ENCODE assay signal across 21 cellular contexts in the genomic region with DNA sequence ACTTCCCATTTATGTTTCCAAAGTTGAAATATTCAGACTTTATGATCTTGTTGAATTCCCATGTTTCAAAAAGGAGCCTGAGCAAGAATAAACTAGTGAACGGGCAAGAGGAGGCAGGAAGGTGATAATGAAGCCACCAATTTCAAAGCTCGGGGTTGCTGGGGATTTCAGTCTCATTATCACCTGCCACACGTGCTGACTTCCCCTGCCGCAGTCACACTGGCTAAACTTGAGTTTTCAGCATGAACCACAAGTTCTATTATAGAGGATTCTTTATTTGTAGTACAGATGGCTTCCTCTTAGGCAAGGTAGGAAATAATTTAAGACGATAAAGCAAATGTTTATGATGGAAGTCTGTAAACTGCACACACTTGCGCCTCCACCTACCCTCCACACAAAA. TPM values are rescaled to one million over a fixed set of nuclear protein-coding genes. Genes with fewer than 3 reads are reported as not detected.
DNase-seq lines count a peak whose midpoint lies in the region; ATAC-seq lines count a peak whose summit lies in the region.
"Had no signal": no experiment of that assay in that cellular context is flagged by ENCODE, and none has a peak within 500 bp of the region (broad histone marks: within the 10 kb centered on the region; RNA-seq: fewer than 3 reads in every experiment).

No MANE protein-coding gene starts in this region.

- H3K9me3 ChIP-seq in KOPT-K1 (ENCODE audit: insufficient read depth, low read length, poor library complexity, severe bottlenecking) = no peaks in the 10 kb centered on the region
- H3K9me3 ChIP-seq: breast epithelium had no signal

- H3K9me3 Mint-ChIP-seq in activated T-cell treated with anti-CD3 and anti-CD28 coated beads, Interleukin-2, amount 50 U/mL, for 72 hours = no peaks in the 10 kb centered on the region
- peaks cover 0 to 1% (median 0%) of the 10 kb centered on the region in 9 donors for H3K9me3 Mint-ChIP-seq in naive thymus-derived CD8-positive, alpha-beta T cell
- H3K9me3 Mint-ChIP-seq: CD14-positive monocyte, H9 had no signal

- H3K36me3 Mint-ChIP-seq in activated T-cell treated with anti-CD3 and anti-CD28 coated beads, Interleukin-2, amount 50 U/mL, for 72 hours (ENCODE audit: insufficient read depth in 2 of 2) = peaks cover 0 to 4% of the 10 kb centered on the region in 2 donors
- H3K36me3 Mint-ChIP-seq in naive thymus-derived CD8-positive, alpha-beta T cell = peaks cover under 1 to 76% (median 7%) of the 10 kb centered on the region in 3 donors

- peak overlapping the region; percentile 70 to 93 for H3K4me3 Mint-ChIP-seq in activated T-cell treated with anti-CD3 and anti-CD28 coated beads, Interleukin-2, amount 50 U/mL, for 72 hours
- peak overlapping the region in 9 of 10 donors; percentile 36 to 85 (median 69) for H3K4me3 Mint-ChIP-seq in naive thymus-derived CD8-positive, alpha-beta T cell
- H3K4me3 Mint-ChIP-seq: CD14-positive monocyte, H9 had no signal

- peaks cover 35% of the 10 kb centered on the region for H3K36me3 ChIP-seq in KOPT-K1 (ENCODE audit: insufficient read depth, low read length)
- H3K36me3 ChIP-seq: breast epithelium had no signal

- peak in 1 of 2 donors; percentile 41 for ATAC-seq in activated T-cell treated with anti-CD3 and anti-CD28 coated beads, Interleukin-2, amount 50 U/mL, for 72 hours (replicated peaks in 1 of 2)
- no peak for ATAC-seq in naive thymus-derived CD8-positive, alpha-beta T cell
- no peak for ATAC-seq in GM21786 (IDR thresholded peaks at IDR 0.05; ENCODE audit: unreplicated experiment)

- peak overlapping the region; percentile 67 for H3K27ac Mint-ChIP-seq in activated T-cell treated with anti-CD3 and anti-CD28 coated beads, Interleukin-2, amount 50 U/mL, for 72 hours
- peak overlapping the region in 9 of 10 donors; percentile 40 to 92 (median 75) for H3K27ac Mint-ChIP-seq in naive thymus-derived CD8-positive, alpha-beta T cell
- H3K27ac Mint-ChIP-seq: H9 had no signal

- DNase-seq in activated T-cell treated with anti-CD3 and anti-CD28 coated beads, Interleukin-2, amount 50 U/mL, for 72 hours = no peak
- DNase-seq in activated T-cell treated with anti-CD3 and anti-CD28 coated beads, Interleukin-2, amount 50 U/mL, for 48 hours = no peak
- peak; percentile 3 for DNase-seq in activated effector memory CD4-positive, alpha-beta T cell treated with Interleukin-2 at 50 U/mL for 16 hours
- DNase-seq in naive thymus-derived CD8-positive, alpha-beta T cell = no peak
- DNase-seq in NCI-H345 (lab: John Stamatoyannopoulos, UW) = no peak
- no peak for DNase-seq in LoVo (ENCODE audit: low spot score)
- DNase-seq: activated CD8-positive, alpha-beta memory T cell treated with anti-CD3 and anti-CD28 coated beads for 24 hours; dermis blood vessel endothelial cell; DMS53; foreskin fibroblast; H9; kidney; NCI-H1436 treated with DMSO at 0.1 percent for 48 hours; NCI-H2171; NCI-H526 treated with DMSO at 0.1 percent for 48 hours; stimulated activated CD4-positive, alpha-beta T cell treated with anti-CD3 and anti-CD28 coated beads, Interleukin-1b, Interleukin-23, amount 100 ng/mL, for 48 hours had no signal

- H3K27ac ChIP-seq in KOPT-K1 (ENCODE audit: low read depth, low read length, poor library complexity, severe bottlenecking) = peak overlapping the region; percentile 73
- H3K27ac ChIP-seq: breast epithelium, epithelial cell of prostate had no signal

- H3K4me1 Mint-ChIP-seq in activated T-cell treated with anti-CD3 and anti-CD28 coated beads, Interleukin-2, amount 50 U/mL, for 72 hours (ENCODE audit: low read depth) = peaks cover 17% of the 10 kb centered on the region
- peaks cover 7 to 26% (median 17%) of the 10 kb centered on the region in 4 donors for H3K4me1 Mint-ChIP-seq in naive thymus-derived CD8-positive, alpha-beta T cell
- H3K4me1 Mint-ChIP-seq: H9 had no signal

- no peaks in the 10 kb centered on the region for H3K27me3 Mint-ChIP-seq in activated T-cell treated with anti-CD3 and anti-CD28 coated beads, Interleukin-2, amount 50 U/mL, for 72 hours (ENCODE audit: low read depth)
- H3K27me3 Mint-ChIP-seq in naive thymus-derived CD8-positive, alpha-beta T cell = no peaks in the 10 kb centered on the region

- POLR2A ChIA-PET in naive thymus-derived CD8-positive, alpha-beta T cell (lab: Charles Lee) = interaction anchor here (3.1 kb wide), 1 partner anchor 17 kb away, joined by 16 read pairs; a partner anchor contains a TSS

RNA-seq across cellular contexts. Expression of a gene that starts 18.1 kb away (rescaled TPM):
- 10 to 100 TPM; 48.4 to 51.3 TPM for total RNA-seq in activated T-cell treated with anti-CD3 and anti-CD28 coated beads, Interleukin-2, amount 50 U/mL, for 72 hours
- 10 to 100 TPM; 41.7 to 51.0 TPM for total RNA-seq in naive thymus-derived CD8-positive, alpha-beta T cell
- polyA plus RNA-seq in naive thymus-derived CD8-positive, alpha-beta T cell = 10 to 100 TPM; 48.2 to 71.3 (median 61.7) TPM

RNA-seq across cellular contexts. Expression of a gene that starts 22.3 kb away (rescaled TPM):
- total RNA-seq in activated T-cell treated with anti-CD3 and anti-CD28 coated beads, Interleukin-2, amount 50 U/mL, for 72 hours = 10 to 100 TPM; 23.5 to 24.1 TPM
- 10 to 100 TPM; 29.4 to 29.5 TPM for total RNA-seq in naive thymus-derived CD8-positive, alpha-beta T cell
- polyA plus RNA-seq in naive thymus-derived CD8-positive, alpha-beta T cell = 10 to 100 TPM; 17.6 to 24.2 (median 20.1) TPM

RNA-seq across cellular contexts. Expression of a gene that starts 40.5 kb away (rescaled TPM):
- 1 to 10 TPM in 1 of 2 donors, under 1 TPM in 1; 0.55 to 1.1 TPM for total RNA-seq in activated T-cell treated with anti-CD3 and anti-CD28 coated beads, Interleukin-2, amount 50 U/mL, for 72 hours
- not detected for total RNA-seq in naive thymus-derived CD8-positive, alpha-beta T cell
- under 1 TPM in 2 of 3 donors, not detected in 1; 0.12 to 0.25 TPM for polyA plus RNA-seq in naive thymus-derived CD8-positive, alpha-beta T cell
- polyA plus RNA-seq: CD14-positive monocyte had no signal
